Comparison of ENCODE assay signal across 1 cellular context in genomic region chr6:37840940-37841300, GRCh38.
A peak's percentile ranks its signal among the peaks of the same experiment; 100 is the strongest.
TF ChIP-seq lines count a peak whose summit lies in the region.

No MANE protein-coding gene starts in this region.

TF ChIP-seq in GM12878, 131 proteins besides CTCF, POLR2A, EP300 and RAD21 (continued from another document):
- TF ChIP-seq, protein P1, sequence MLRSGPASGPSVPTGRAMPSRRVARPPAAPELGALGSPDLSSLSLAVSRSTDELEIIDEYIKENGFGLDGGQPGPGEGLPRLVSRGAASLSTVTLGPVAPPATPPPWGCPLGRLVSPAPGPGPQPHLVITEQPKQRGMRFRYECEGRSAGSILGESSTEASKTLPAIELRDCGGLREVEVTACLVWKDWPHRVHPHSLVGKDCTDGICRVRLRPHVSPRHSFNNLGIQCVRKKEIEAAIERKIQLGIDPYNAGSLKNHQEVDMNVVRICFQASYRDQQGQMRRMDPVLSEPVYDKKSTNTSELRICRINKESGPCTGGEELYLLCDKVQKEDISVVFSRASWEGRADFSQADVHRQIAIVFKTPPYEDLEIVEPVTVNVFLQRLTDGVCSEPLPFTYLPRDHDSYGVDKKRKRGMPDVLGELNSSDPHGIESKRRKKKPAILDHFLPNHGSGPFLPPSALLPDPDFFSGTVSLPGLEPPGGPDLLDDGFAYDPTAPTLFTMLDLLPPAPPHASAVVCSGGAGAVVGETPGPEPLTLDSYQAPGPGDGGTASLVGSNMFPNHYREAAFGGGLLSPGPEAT (IDR thresholded peaks at IDR 0.05; ENCODE audit: low read depth): peak; percentile 68; the same call in 1 of the 2 replicates
- TF ChIP-seq KAT2A (conservative IDR thresholded peaks at IDR 0.05; ENCODE audit: control insufficient read depth, low read depth, low read length): no peak
